ENCODE assay signal across 8 cellular contexts in the genomic region with DNA sequence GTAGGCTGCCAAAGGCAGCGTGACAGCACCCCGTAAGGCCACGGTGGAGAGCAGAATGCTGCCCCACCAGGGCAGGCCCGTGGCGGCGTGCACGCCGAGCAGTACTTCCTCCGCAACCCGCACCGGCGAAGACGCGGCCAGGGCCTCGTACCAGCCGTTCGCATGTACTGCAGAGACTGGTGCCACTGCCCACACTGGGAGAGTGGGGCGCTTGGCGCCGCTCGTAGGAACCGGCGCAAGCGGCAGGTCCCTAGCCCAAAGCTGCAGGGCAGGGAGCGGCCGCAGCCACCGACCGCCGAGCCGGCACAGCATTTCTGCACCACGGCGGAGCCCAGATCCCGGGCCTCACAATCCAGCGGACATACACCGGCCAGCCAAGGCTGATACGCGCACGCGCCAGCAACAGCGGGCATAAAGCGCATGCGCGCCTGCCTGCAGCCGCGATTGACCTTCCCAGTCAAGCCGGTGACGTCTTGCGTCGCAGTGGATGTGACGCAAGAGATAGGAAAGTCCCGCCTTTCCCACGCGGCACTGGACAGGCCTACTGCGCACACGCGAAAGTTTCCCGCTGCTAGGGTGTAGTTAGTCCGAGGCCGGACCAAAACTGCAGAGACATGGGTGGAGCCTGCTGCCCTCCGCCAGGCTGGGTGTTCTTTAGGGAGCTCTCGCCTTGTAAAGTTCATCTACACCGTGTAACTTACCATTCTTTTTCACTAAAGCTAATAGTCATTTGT. TPM values are rescaled to one million over a fixed set of nuclear protein-coding genes. Genes with fewer than 3 reads are reported as not detected.
DNase-seq lines count a peak whose midpoint lies in the region; ATAC-seq and TF ChIP-seq lines count a peak whose summit lies in the region.

A gene with protein sequence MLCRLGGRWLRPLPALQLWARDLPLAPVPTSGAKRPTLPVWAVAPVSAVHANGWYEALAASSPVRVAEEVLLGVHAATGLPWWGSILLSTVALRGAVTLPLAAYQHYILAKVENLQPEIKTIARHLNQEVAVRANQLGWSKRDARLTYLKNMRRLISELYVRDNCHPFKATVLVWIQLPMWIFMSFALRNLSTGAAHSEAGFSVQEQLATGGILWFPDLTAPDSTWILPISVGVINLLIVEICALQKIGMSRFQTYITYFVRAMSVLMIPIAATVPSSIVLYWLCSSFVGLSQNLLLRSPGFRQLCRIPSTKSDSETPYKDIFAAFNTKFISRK (minus strand): TSS at position 379 of the 734 bp plus-strand sequence. CDS start 67 bp downstream, at position 312.

- H3K27ac ChIP-seq in PC-9 (peak within 1 kb of the TSS; percentile 74), epithelial cell of prostate (peak within 1 kb of the TSS; percentile 83)

- no peaks in the 10 kb centered on the region for H3K27me3 ChIP-seq in PC-9 (ENCODE audit: insufficient read depth, low read depth)

- ATAC-seq in GM21619 (IDR thresholded peaks at IDR 0.05; ENCODE audit: unreplicated experiment) (peak; percentile 83), mucosa of descending colon (peak; percentile 90)

- H3K9me3 ChIP-seq in PC-9 (ENCODE audit: insufficient read depth, low read depth): no peaks in the 10 kb centered on the region
- no peaks in the 10 kb centered on the region for H3K9me3 ChIP-seq in mucosa of descending colon

- no peak for TF ChIP-seq CTCF in PC-9 (conservative IDR thresholded peaks at IDR 0.05)
- TF ChIP-seq CTCF in mucosa of descending colon (IDR thresholded peaks at IDR 0.05): peak; percentile 8

- H3K79me2 ChIP-seq in PC-9 (ENCODE audit: low read depth): peaks cover 11% of the 10 kb centered on the region

- H3K4me3 ChIP-seq in Jurkat, Clone E6-1 (ENCODE audit: low read length): peak within 1 kb of the TSS; percentile 74
- peak within 1 kb of the TSS; percentile 84 for H3K4me3 ChIP-seq in PC-9
- peak within 1 kb of the TSS; percentile 35 for H3K4me3 ChIP-seq in mucosa of descending colon

- peak within 1 kb of the TSS; percentile 96 for H3K4me2 ChIP-seq in PC-9

- POLR2A ChIA-PET in PC-9 (lab: Charles Lee; ENCODE audit: unreplicated experiment): interaction anchor here (1.0 kb wide), 1 partner anchor 190 kb away, joined by 5 read pairs; no protein-coding TSS in a partner anchor

- H3K4me1 ChIP-seq in PC-9 (replicated peaks; ENCODE audit: insufficient read depth): 0 out of 2 replicates have a peak, but pooled peaks cover 3% of the 10 kb centered on the region
- H3K4me1 ChIP-seq in mucosa of descending colon (ENCODE audit: low read depth): peaks cover 8% of the 10 kb centered on the region

- peaks cover 18% of the 10 kb centered on the region for H3F3A ChIP-seq in PC-9 (ENCODE audit: insufficient read depth, low read depth)

- no TSS peak for BruUV-seq in PC-9 (replicated peaks; lab: Mats Ljungman, UMichigan)

- H4K20me1 ChIP-seq in PC-9 (ENCODE audit: insufficient read depth): no peaks in the 10 kb centered on the region

- CTCF ChIA-PET in PC-9 (lab: Charles Lee): no interaction called here

- DNase-seq in DMS53 (lab: John Stamatoyannopoulos, UW): peak; percentile 99
- peak; percentile 95 for DNase-seq in Jurkat, Clone E6-1 (ENCODE audit: low read depth, low spot score)
- DNase-seq in PC-9: peak; percentile 83 to 91
- DNase-seq in activated T-cell treated with anti-CD3 and anti-CD28 coated beads, Interleukin-2, amount 50 U/mL, for 1 hour: peak; percentile 95
- DNase-seq in epithelial cell of prostate (ENCODE audit: low read depth, low spot score): peak; percentile 86
- DNase-seq in mucosa of descending colon: peak; percentile 98 to 99 (median 99)
- peak; percentile 90 for DNase-seq in stimulated activated CD8-positive, alpha-beta memory T cell treated with anti-CD3 and anti-CD28 coated beads, Interleukin-4, amount 100 ng/mL, for 24 hours (ENCODE audit: low read depth)

- no peaks in the 10 kb centered on the region for H3K36me3 ChIP-seq in PC-9 (ENCODE audit: low read depth)
- no peaks in the 10 kb centered on the region for H3K36me3 ChIP-seq in mucosa of descending colon (ENCODE audit: low read depth)

- H2AFZ ChIP-seq in PC-9: peak within 1 kb of the TSS; percentile 89

- no peaks in the 10 kb centered on the region for H3K9me2 ChIP-seq in PC-9 (ENCODE audit: insufficient read depth)

- intact Hi-C loops in PC-9 (cut with micrococcal nuclease; ENCODE audit: unreplicated experiment) (loop anchor here (2.0 kb wide), 1 partner anchor 189 kb away; the partner anchor contains the start of gene ANKRD17), mucosa of descending colon (cut with DNase I, micrococcal nuclease) (loop anchor here in 1 of 2 donors (10.0 kb wide), 1 partner anchor 175 kb away; no protein-coding TSS in a partner anchor)

RNA-seq across cellular contexts. Expression of the gene that starts here (rescaled TPM):
- 15.1 TPM for polyA plus RNA-seq in Jurkat, Clone E6-1 (2012; ENCODE audit: insufficient read depth, insufficient read length)
- total RNA-seq in PC-9 (2021) (8.0 TPM in 2 replicates), mucosa of descending colon (10 to 100 TPM; 12.2 to 17.8 (median 14.2) TPM)

Comparison
In these comparisons a context has a peak if more than half of its experiments do, and no peak if none do; other contexts are left out.
1. Peak in every context shown above with its lines: DNase-seq, ATAC-seq, H3K4me3 ChIP-seq and H3K27ac ChIP-seq.